34 cellular contexts compared by ENCODE assay signal in genomic region chr4:99614491-99614890, GRCh38. TPM values are rescaled to one million over a fixed set of nuclear protein-coding genes. Genes with fewer than 3 reads are reported as not detected.
"Had no signal": no experiment of that assay in that cellular context is flagged by ENCODE, and none has a peak within 500 bp of the region (broad histone marks: within the 10 kb centered on the region; RNA-seq: fewer than 3 reads in every experiment).

No MANE protein-coding gene starts in this region.

- H3K27me3 Mint-ChIP-seq: dendritic cell treated with granulocyte-macrophage colony-stimulating factor and Interleukin-4, amounts not matched to agents 40 ng/mL and 50 ng/mL, for 4 days; progenitor cell of endocrine pancreas had no signal

- H3K4me1 Mint-ChIP-seq: activated CD4-positive, alpha-beta T cell treated with anti-CD3 and anti-CD28 coated beads, Interleukin-2, amount 10 ng/mL, durations not matched to agents 24 days and 14 days; activated T-helper 17 cell treated with anti-CD3 and anti-CD28 coated beads, Interleukin-2, amount 50 U/mL, for 72 hours; immature natural killer cell had no signal

- H3K27ac Mint-ChIP-seq: activated CD4-positive, alpha-beta memory T cell treated with anti-CD3 and anti-CD28 coated beads for 36 hours; activated CD4-positive, alpha-beta T cell treated with anti-CD3 and anti-CD28 coated beads, Interleukin-2, amount 10 ng/mL, durations not matched to agents 24 days and 14 days; activated T-cell treated with anti-CD3 and anti-CD28 coated beads, Interleukin-2, amount 50 U/mL, for 24 hours; activated T-helper 17 cell treated with anti-CD3 and anti-CD28 coated beads, Interleukin-2, amount 50 U/mL, for 72 hours; dendritic cell treated with granulocyte-macrophage colony-stimulating factor and Interleukin-4, amounts not matched to agents 40 ng/mL and 50 ng/mL, for 4 days; immature natural killer cell; natural killer cell treated with Interleukin-12 subunit alpha and Interleukin-12 subunit beta and Interleukin-15 and Interleukin-18, amount 100 ng/mL, for 72 hours; progenitor cell of endocrine pancreas; T-helper 1 cell treated with Interleukin-12 subunit alpha and Interleukin-12 subunit beta and Interleukin-4 antibody, amounts not matched to agents 30 μg/mL and 1 μg/mL, for 36 hours had no signal

- H3K4me3 Mint-ChIP-seq: activated CD4-positive, alpha-beta memory T cell treated with anti-CD3 and anti-CD28 coated beads for 36 hours; activated CD4-positive, alpha-beta T cell treated with anti-CD3 and anti-CD28 coated beads, Interleukin-2, amount 10 ng/mL, durations not matched to agents 24 days and 14 days; activated T-cell treated with anti-CD3 and anti-CD28 coated beads, Interleukin-2, amount 50 U/mL, for 24 hours; activated T-helper 17 cell treated with anti-CD3 and anti-CD28 coated beads, Interleukin-2, amount 50 U/mL, for 72 hours; dendritic cell treated with granulocyte-macrophage colony-stimulating factor and Interleukin-4, amounts not matched to agents 40 ng/mL and 50 ng/mL, for 4 days; immature natural killer cell; natural killer cell treated with Interleukin-12 subunit alpha and Interleukin-12 subunit beta and Interleukin-15 and Interleukin-18, amount 100 ng/mL, for 72 hours; T-helper 1 cell treated with Interleukin-12 subunit alpha and Interleukin-12 subunit beta and Interleukin-4 antibody, amounts not matched to agents 30 μg/mL and 1 μg/mL, for 36 hours had no signal

- H3K9me3 ChIP-seq: esophagus muscularis mucosa, mucosa of descending colon, neutrophil, SK-N-SH, spleen, tibial nerve had no signal

- H3K27ac ChIP-seq: neutrophil, spleen, tibial nerve, WERI-Rb-1 had no signal

- DNase-seq: activated CD4-positive, alpha-beta memory T cell treated with anti-CD3 and anti-CD28 coated beads for 36 hours; activated CD4-positive, alpha-beta T cell treated with anti-CD3 and anti-CD28 coated beads, Interleukin-2, amount 10 ng/mL, durations not matched to agents 24 days and 14 days; activated CD8-positive, alpha-beta memory T cell treated with anti-CD3 and anti-CD28 coated beads, Interleukin-2, amount 50 U/mL, for 48 hours; activated gamma-delta T cell treated with Interleukin-2 at 50 U/mL for 16 hours; activated naive CD4-positive, alpha-beta T cell treated with anti-CD3 and anti-CD28 coated beads, Interleukin-2, amount 50 U/mL, for 16 hours; activated T-cell treated with anti-CD3 and anti-CD28 coated beads, Interleukin-2, amount 50 U/mL, for 24 hours; amniotic stem cell; caudate nucleus; foreskin melanocyte; hippocampal formation; immature natural killer cell; kidney; mucosa of descending colon; retina; spleen; stimulated activated naive CD4-positive, alpha-beta T cell treated with Interleukin-2 at 50 U/mL for 16 hours; SW 1271; T-helper 9 cell; WERI-Rb-1 had no signal

- H3K9me3 Mint-ChIP-seq: activated CD4-positive, alpha-beta memory T cell treated with anti-CD3 and anti-CD28 coated beads for 36 hours; activated CD4-positive, alpha-beta T cell treated with anti-CD3 and anti-CD28 coated beads, Interleukin-2, amount 10 ng/mL, durations not matched to agents 24 days and 14 days; activated T-cell treated with anti-CD3 and anti-CD28 coated beads, Interleukin-2, amount 50 U/mL, for 24 hours; activated T-helper 17 cell treated with anti-CD3 and anti-CD28 coated beads, Interleukin-2, amount 50 U/mL, for 72 hours; dendritic cell treated with granulocyte-macrophage colony-stimulating factor and Interleukin-4, amounts not matched to agents 40 ng/mL and 50 ng/mL, for 4 days; immature natural killer cell; natural killer cell treated with Interleukin-12 subunit alpha and Interleukin-12 subunit beta and Interleukin-15 and Interleukin-18, amount 100 ng/mL, for 72 hours; T-helper 1 cell treated with Interleukin-12 subunit alpha and Interleukin-12 subunit beta and Interleukin-4 antibody, amounts not matched to agents 30 μg/mL and 1 μg/mL, for 36 hours had no signal

- H3K9ac ChIP-seq: SK-N-SH had no signal

- H3K36me3 Mint-ChIP-seq: activated CD4-positive, alpha-beta memory T cell treated with anti-CD3 and anti-CD28 coated beads for 36 hours; immature natural killer cell; natural killer cell treated with Interleukin-12 subunit alpha and Interleukin-12 subunit beta and Interleukin-15 and Interleukin-18, amount 100 ng/mL, for 72 hours had no signal

- H3K4me1 ChIP-seq: spleen, tibial nerve had no signal

- H3K27me3 ChIP-seq: esophagus muscularis mucosa, neutrophil, spleen, tibial nerve had no signal

- H3K4me2 ChIP-seq: SK-N-SH had no signal

- H3K4me3 ChIP-seq: esophagus muscularis mucosa, lung, mucosa of descending colon, spleen, tibial nerve had no signal

- H3K36me3 ChIP-seq: esophagus muscularis mucosa, neutrophil, spleen, tibial nerve, WERI-Rb-1 had no signal

RNA-seq across cellular contexts. Expression of gene MTTP, which starts 39.9 kb away (rescaled TPM):
- total RNA-seq: activated CD4-positive, alpha-beta memory T cell treated with anti-CD3 and anti-CD28 coated beads for 36 hours; activated CD4-positive, alpha-beta T cell treated with anti-CD3 and anti-CD28 coated beads, Interleukin-2, amount 10 ng/mL, durations not matched to agents 24 days and 14 days; chondrocyte; glomerular endothelial cell; osteocyte had no signal
- polyA plus RNA-seq: immature natural killer cell, SK-N-SH had no signal

RNA-seq across cellular contexts. Expression of gene C4orf54, which starts 43.1 kb away (rescaled TPM):
- total RNA-seq: activated CD4-positive, alpha-beta memory T cell treated with anti-CD3 and anti-CD28 coated beads for 36 hours; activated CD4-positive, alpha-beta T cell treated with anti-CD3 and anti-CD28 coated beads, Interleukin-2, amount 10 ng/mL, durations not matched to agents 24 days and 14 days; activated T-helper 17 cell treated with anti-CD3 and anti-CD28 coated beads, Interleukin-2, amount 50 U/mL, for 72 hours; chondrocyte; left lobe of liver; mesenteric fat pad; natural killer cell treated with Interleukin-12 subunit alpha and Interleukin-12 subunit beta and Interleukin-15 and Interleukin-18, amount 100 ng/mL, for 72 hours; osteocyte; progenitor cell of endocrine pancreas; tibial nerve had no signal
- polyA plus RNA-seq: immature natural killer cell, SK-N-SH had no signal
